In genomic region chr2:172372436-172372835, GRCh38 we compare ENCODE assay signal across 14 cellular contexts.
"Had no signal": no experiment of that assay in that cellular context is flagged by ENCODE, and none has a peak within 500 bp of the region (broad histone marks: within the 10 kb centered on the region; RNA-seq: fewer than 3 reads in every experiment).

No MANE protein-coding gene starts in this region.

- H3K27ac Mint-ChIP-seq: activated CD4-positive, alpha-beta T cell treated with anti-CD3 and anti-CD28 coated beads, Interleukin-2, amount 10 ng/mL, durations not matched to agents 7 days and 5 days; activated naive CD8-positive, alpha-beta T cell treated with anti-CD3 and anti-CD28 coated beads, Interleukin-2, amount 10 ng/mL, durations not matched to agents 7 days and 5 days; dendritic cell treated with granulocyte-macrophage colony-stimulating factor and Interleukin-4, amounts not matched to agents 40 ng/mL and 50 ng/mL, for 4 days; effector memory CD8-positive, alpha-beta T cell; stimulated activated effector memory CD8-positive, alpha-beta T cell treated with anti-CD3 and anti-CD28 coated beads, Interleukin-12 subunit alpha, Interleukin-12 subunit beta, amount 100 ng/mL, for 72 hours had no signal

- H3K9me3 ChIP-seq: ovary had no signal

- H3K4me1 ChIP-seq: sigmoid colon had no signal

- DNase-seq: activated CD4-positive, alpha-beta T cell treated with anti-CD3 and anti-CD28 coated beads, Interleukin-2, amount 10 ng/mL, durations not matched to agents 7 days and 5 days; activated gamma-delta T cell treated with Interleukin-2 at 50 U/mL for 16 hours; activated naive CD8-positive, alpha-beta T cell treated with anti-CD3 and anti-CD28 coated beads, Interleukin-2, amount 10 ng/mL, durations not matched to agents 7 days and 5 days; anterior cingulate cortex; brain microvascular endothelial cell; cerebellar nuclear complex; effector memory CD8-positive, alpha-beta T cell; ovary; sigmoid colon; stimulated activated CD4-positive, alpha-beta T cell treated with anti-CD3 and anti-CD28 coated beads, Interleukin-2, amount 100 ng/mL, for 24 hours; T-helper 9 cell had no signal

- H3K27me3 ChIP-seq: brain microvascular endothelial cell, ovary, sigmoid colon had no signal

- H3K36me3 ChIP-seq: brain microvascular endothelial cell, ovary, sigmoid colon, thoracic aorta had no signal

- H3K4me3 ChIP-seq: ovary, sigmoid colon, thoracic aorta had no signal

- H3K36me3 Mint-ChIP-seq: activated naive CD8-positive, alpha-beta T cell treated with anti-CD3 and anti-CD28 coated beads, Interleukin-2, amount 10 ng/mL, durations not matched to agents 7 days and 5 days; stimulated activated effector memory CD8-positive, alpha-beta T cell treated with anti-CD3 and anti-CD28 coated beads, Interleukin-12 subunit alpha, Interleukin-12 subunit beta, amount 100 ng/mL, for 72 hours had no signal

- H3K27ac ChIP-seq: brain microvascular endothelial cell, ovary, sigmoid colon, thoracic aorta had no signal

- H3K4me1 Mint-ChIP-seq: activated CD4-positive, alpha-beta T cell treated with anti-CD3 and anti-CD28 coated beads, Interleukin-2, amount 10 ng/mL, durations not matched to agents 7 days and 5 days; activated naive CD8-positive, alpha-beta T cell treated with anti-CD3 and anti-CD28 coated beads, Interleukin-2, amount 10 ng/mL, durations not matched to agents 7 days and 5 days; stimulated activated effector memory CD8-positive, alpha-beta T cell treated with anti-CD3 and anti-CD28 coated beads, Interleukin-12 subunit alpha, Interleukin-12 subunit beta, amount 100 ng/mL, for 72 hours had no signal

- H3K4me3 Mint-ChIP-seq: activated CD4-positive, alpha-beta T cell treated with anti-CD3 and anti-CD28 coated beads, Interleukin-2, amount 10 ng/mL, durations not matched to agents 7 days and 5 days; activated naive CD8-positive, alpha-beta T cell treated with anti-CD3 and anti-CD28 coated beads, Interleukin-2, amount 10 ng/mL, durations not matched to agents 7 days and 5 days; dendritic cell treated with granulocyte-macrophage colony-stimulating factor and Interleukin-4, amounts not matched to agents 40 ng/mL and 50 ng/mL, for 4 days; effector memory CD8-positive, alpha-beta T cell; stimulated activated effector memory CD8-positive, alpha-beta T cell treated with anti-CD3 and anti-CD28 coated beads, Interleukin-12 subunit alpha, Interleukin-12 subunit beta, amount 100 ng/mL, for 72 hours had no signal
